ENCODE assay signal across 7 cellular contexts in genomic region chr9:120742951-120743416, GRCh38. TPM values are rescaled to one million over a fixed set of nuclear protein-coding genes. Genes with fewer than 3 reads are reported as not detected.
A peak's percentile ranks its signal among the peaks of the same experiment; 100 is the strongest.
DNase-seq lines count a peak whose midpoint lies in the region; ATAC-seq, FAIRE-seq and TF ChIP-seq lines count a peak whose summit lies in the region.

No MANE protein-coding gene starts in this region.

- H3K9me3 ChIP-seq in DOHH2 (ENCODE audit: control insufficient read depth, insufficient read depth, low read length) (no peaks in the 10 kb centered on the region), GM23248 (ENCODE audit: low read depth) (no peaks in the 10 kb centered on the region), OCI-LY1 (ENCODE audit: low read length) (no peaks in the 10 kb centered on the region), H1 (ENCODE audit: insufficient read depth in 2 of 2, low read depth in 1 of 2, low read length in 1 of 2) (peaks cover 0 to 6% of the 10 kb centered on the region in 2 experiments; a peak in 1 of 4 replicates), neural progenitor cell (ENCODE audit: low read depth) (no peaks in the 10 kb centered on the region)

- H2AFZ ChIP-seq in GM23248 (no peak overlapping the region), OCI-LY1 (ENCODE audit: low read length) (no peak overlapping the region), H1 (ENCODE audit: low read length) (no peak overlapping the region), neural progenitor cell (replicated peaks) (no peak overlapping the region)

- no peak for ATAC-seq in GM21786 (IDR thresholded peaks at IDR 0.05; ENCODE audit: unreplicated experiment)
- no peak for ATAC-seq in GM21717 (IDR thresholded peaks at IDR 0.05; ENCODE audit: unreplicated experiment)

- H3K79me1 ChIP-seq in H1 (ENCODE audit: low read depth, low read length): no peaks in the 10 kb centered on the region

- no peak overlapping the region for H3K4me3 ChIP-seq in DOHH2 (ENCODE audit: low read length)
- no peak overlapping the region for H3K4me3 ChIP-seq in GM23248
- no peak overlapping the region for H3K4me3 ChIP-seq in OCI-LY1 (ENCODE audit: low read depth, low read length, poor library complexity, severe bottlenecking)
- no peak overlapping the region for H3K4me3 ChIP-seq in H1 (ENCODE audit: extremely low read depth in 1 of 4, insufficient read depth in 2 of 4, low read depth in 3 of 4, low read length in 4 of 4)
- no peak overlapping the region for H3K4me3 ChIP-seq in neural progenitor cell

- H3K27me3 Mint-ChIP-seq in neural progenitor cell (ENCODE audit: insufficient read depth, low read depth): peaks cover 3% of the 10 kb centered on the region

- peak; percentile 80 to 89 for TF ChIP-seq RAD21 in H1 (IDR thresholded peaks at IDR 0.05 in 1 of 2, conservative IDR thresholded peaks at IDR 0.05 in 1 of 2; ENCODE audit: low read depth in 2 of 2, low read length in 2 of 2)

- H3K27ac ChIP-seq in DOHH2 (ENCODE audit: low read depth, low read length) (no peak overlapping the region), GM23248 (no peak overlapping the region), OCI-LY1 (ENCODE audit: low read depth, low read length, poor library complexity, severe bottlenecking) (no peak overlapping the region), H1 (ENCODE audit: low read depth, low read length) (no peak overlapping the region), neural progenitor cell (no peak overlapping the region)

- H3K4me2 ChIP-seq in DOHH2 (ENCODE audit: low read length): no peak overlapping the region
- H3K4me2 ChIP-seq in GM23248 (ENCODE audit: unreplicated experiment): no peak overlapping the region
- H3K4me2 ChIP-seq in OCI-LY1 (ENCODE audit: low read length): no peak overlapping the region
- no peak overlapping the region for H3K4me2 ChIP-seq in H1 (ENCODE audit: insufficient read depth in 1 of 2, low read depth in 2 of 2, low read length in 2 of 2)
- H3K4me2 ChIP-seq in neural progenitor cell: no peak overlapping the region

- H3K23me2 ChIP-seq in H1 (ENCODE audit: low read depth, low read length): no peaks in the 10 kb centered on the region

- no peak overlapping the region for H3K4me3 Mint-ChIP-seq in neural progenitor cell

- no peak overlapping the region for H4K5ac ChIP-seq in H1 (ENCODE audit: insufficient read length, low read depth, low read length)

- H3K14ac ChIP-seq in H1 (ENCODE audit: insufficient read length): no peak overlapping the region

- no peak overlapping the region for H2AK5ac ChIP-seq in H1 (ENCODE audit: low read depth, low read length)

- no peaks in the 10 kb centered on the region for H4K20me1 ChIP-seq in DOHH2 (ENCODE audit: control insufficient read depth, insufficient read depth, low read depth, low read length)
- no peaks in the 10 kb centered on the region for H4K20me1 ChIP-seq in GM23248 (ENCODE audit: insufficient read depth)
- no peaks in the 10 kb centered on the region for H4K20me1 ChIP-seq in OCI-LY1 (ENCODE audit: insufficient read depth, low read length)
- no peaks in the 10 kb centered on the region for H4K20me1 ChIP-seq in H1 (replicated peaks in 1 of 2; ENCODE audit: control insufficient read depth in 1 of 2, insufficient read depth in 2 of 2, low read length in 2 of 2)
- H4K20me1 ChIP-seq in neural progenitor cell (ENCODE audit: low read depth): no peaks in the 10 kb centered on the region

- no peaks in the 10 kb centered on the region for H3K36me3 ChIP-seq in DOHH2 (ENCODE audit: control insufficient read depth, low read length)
- H3K36me3 ChIP-seq in GM23248 (ENCODE audit: low read depth): no peaks in the 10 kb centered on the region
- H3K36me3 ChIP-seq in OCI-LY1 (ENCODE audit: insufficient read depth, low read length): no peaks in the 10 kb centered on the region
- H3K36me3 ChIP-seq in H1 (ENCODE audit: control insufficient read depth in 2 of 4, insufficient read depth in 4 of 4, low read length in 3 of 4): no peaks in the 10 kb centered on the region
- H3K36me3 ChIP-seq in neural progenitor cell: no peaks in the 10 kb centered on the region

- in situ Hi-C loops in GM23248 (cut with MboI): no loop called here

- TF ChIP-seq CTCF in DOHH2 (IDR thresholded peaks at IDR 0.05; ENCODE audit: low read depth, low read length, poor library complexity, severe bottlenecking): peak; percentile 77
- peak; percentile 78 for TF ChIP-seq CTCF in OCI-LY1 (IDR thresholded peaks at IDR 0.05; ENCODE audit: low read length)
- TF ChIP-seq CTCF in H1 (IDR thresholded peaks at IDR 0.05; ENCODE audit: control extremely low read depth in 1 of 3, insufficient read depth in 1 of 3, low read depth in 1 of 3, low read length in 3 of 3): peak in 2 of 3 experiments; percentile 62 to 82; a peak in 3 of 4 replicates
- TF ChIP-seq CTCF in neural progenitor cell (IDR thresholded peaks at IDR 0.05): peak; percentile 75

- no peak for TF ChIP-seq POLR2A in H1 (IDR thresholded peaks at IDR 0.05; ENCODE audit: control extremely low read depth in 1 of 2, low read depth in 2 of 2, low read length in 2 of 2)

- FAIRE-seq in H1 (lab: Jason Lieb, UNC): peak; percentile 19

- H3K18ac ChIP-seq in H1 (ENCODE audit: extremely low read depth, low read length): no peak overlapping the region

- POLR2A ChIA-PET in H1 (lab: Charles Lee; ENCODE audit: partially characterized antibody): no interaction called here

- no peaks in the 10 kb centered on the region for H3K4me1 ChIP-seq in DOHH2 (ENCODE audit: control insufficient read depth, low read length)
- no peaks in the 10 kb centered on the region for H3K4me1 ChIP-seq in GM23248 (ENCODE audit: insufficient read depth)
- no peaks in the 10 kb centered on the region for H3K4me1 ChIP-seq in OCI-LY1 (ENCODE audit: insufficient read depth, low read length, severe bottlenecking)
- H3K4me1 ChIP-seq in H1 (replicated peaks in 1 of 4; ENCODE audit: control insufficient read depth in 3 of 4, insufficient read depth in 4 of 4, low read length in 3 of 4): no peaks in the 10 kb centered on the region
- H3K4me1 ChIP-seq in neural progenitor cell: no peaks in the 10 kb centered on the region

- H3K9ac ChIP-seq in GM23248: no peak overlapping the region
- no peak overlapping the region for H3K9ac ChIP-seq in OCI-LY1 (ENCODE audit: low read length)
- H3K9ac ChIP-seq in H1 (replicated peaks in 1 of 4; ENCODE audit: extremely low read depth in 1 of 4, low read depth in 3 of 4, low read length in 3 of 4): no peak overlapping the region
- H3K9ac ChIP-seq in neural progenitor cell: no peak overlapping the region

- 81 to 87% methylated on average over 6 of the region's 6 CpGs for WGBS in GM23248 (ENCODE audit: low coverage in 1 of 2, low lambda C conversion rate in 2 of 2, missing lambda C conversion rate in 2 of 2), 2 experiments
- 85% methylated on average over 6 of the region's 6 CpGs; no CpG with 5 or more reads in 1 of the 2 experiments for WGBS in H1 (ENCODE audit: extremely low coverage in 1 of 2, insufficient coverage in 1 of 2, insufficient read length in 1 of 2, insufficient replicate concordance in 2 of 2, low coverage in 1 of 2, low lambda C conversion rate in 2 of 2, missing lambda C conversion rate in 1 of 2), 2 experiments

- H2BK15ac ChIP-seq in H1 (ENCODE audit: low read length): no peak overlapping the region

- peaks cover 6% of the 10 kb centered on the region; the same call in 1 of the 2 replicates for H3F3A ChIP-seq in DOHH2 (ENCODE audit: control insufficient read depth, insufficient read depth)
- H3F3A ChIP-seq in GM23248 (ENCODE audit: insufficient read depth): no peaks in the 10 kb centered on the region
- H3F3A ChIP-seq in OCI-LY1 (ENCODE audit: insufficient read depth, low read length): no peaks in the 10 kb centered on the region
- H3F3A ChIP-seq in neural progenitor cell (ENCODE audit: low read depth): no peaks in the 10 kb centered on the region

- H3K9me2 ChIP-seq in DOHH2 (replicated peaks; ENCODE audit: control insufficient read depth, low read length) (no peaks in the 10 kb centered on the region), GM23248 (ENCODE audit: insufficient read depth) (no peaks in the 10 kb centered on the region), OCI-LY1 (ENCODE audit: low read depth, low read length) (no peaks in the 10 kb centered on the region)

- CTCF ChIA-PET in H1 (lab: Charles Lee; ENCODE audit: partially characterized antibody): interaction anchor here (0.6 to 2.2 kb wide), 13 partner anchors 10 to 317 kb away, joined by 3 to 7 read pairs (median 3); no protein-coding TSS in a partner anchor

- H3K4ac ChIP-seq in H1 (replicated peaks; ENCODE audit: insufficient read length, low read depth, low read length): no peak overlapping the region

- TF ChIP-seq EP300 in H1 (IDR thresholded peaks at IDR 0.05; ENCODE audit: borderline replicate concordance in 1 of 2, low read depth in 2 of 2, low read length in 2 of 2): no peak

- H3K27me3 ChIP-seq in DOHH2 (ENCODE audit: control insufficient read depth, low read length): no peaks in the 10 kb centered on the region
- no peaks in the 10 kb centered on the region for H3K27me3 ChIP-seq in GM23248 (replicated peaks; ENCODE audit: insufficient read depth)
- H3K27me3 ChIP-seq in OCI-LY1 (ENCODE audit: insufficient read depth, low read length): no peaks in the 10 kb centered on the region
- no peaks in the 10 kb centered on the region for H3K27me3 ChIP-seq in H1 (replicated peaks in 1 of 4; ENCODE audit: control insufficient read depth in 3 of 4, extremely low read depth in 1 of 4, insufficient read depth in 3 of 4, low read length in 3 of 4)
- no peaks in the 10 kb centered on the region for H3K27me3 ChIP-seq in neural progenitor cell

- peaks cover 15% of the 10 kb centered on the region for H3K9me3 Mint-ChIP-seq in neural progenitor cell

- peaks cover 4% of the 10 kb centered on the region for H3K36me3 Mint-ChIP-seq in neural progenitor cell

- no peak overlapping the region for H2BK120ac ChIP-seq in H1 (replicated peaks; ENCODE audit: low read depth, low read length)

- H2BK5ac ChIP-seq in H1 (ENCODE audit: low read depth, low read length): no peak overlapping the region

- H3K4me1 Mint-ChIP-seq in neural progenitor cell: peaks cover 5% of the 10 kb centered on the region

- H3K23ac ChIP-seq in H1 (ENCODE audit: insufficient read length): no peak overlapping the region

- H3K79me2 ChIP-seq in DOHH2 (ENCODE audit: control insufficient read depth, low read length) (no peaks in the 10 kb centered on the region), GM23248 (ENCODE audit: insufficient read depth) (no peaks in the 10 kb centered on the region), OCI-LY1 (ENCODE audit: insufficient read depth, low read length) (no peaks in the 10 kb centered on the region), H1 (ENCODE audit: control insufficient read depth in 1 of 2, insufficient read depth in 2 of 2, low read length in 2 of 2) (no peaks in the 10 kb centered on the region), neural progenitor cell (ENCODE audit: low read depth) (no peaks in the 10 kb centered on the region)

- no peak overlapping the region for H3K56ac ChIP-seq in H1 (replicated peaks; ENCODE audit: insufficient read length, low read depth, low read length)

- no peak overlapping the region for H2BK12ac ChIP-seq in H1 (ENCODE audit: low read depth, low read length)

- no peak overlapping the region for H4K91ac ChIP-seq in H1 (replicated peaks; ENCODE audit: insufficient read length, low read length)

- DNase-seq in GM23248 (peak; percentile 60), H1 (ENCODE audit: low read depth in 1 of 2, low spot score in 2 of 2) (no peak), neural progenitor cell (ENCODE audit: low spot score) (peak; percentile 60)

- H4K8ac ChIP-seq in H1 (ENCODE audit: extremely low read depth, insufficient read depth, low read length): no peak overlapping the region

- H3K27ac Mint-ChIP-seq in neural progenitor cell: no peak overlapping the region

- H2BK20ac ChIP-seq in H1 (ENCODE audit: low read length): no peak overlapping the region

RNA-seq across cellular contexts. Expression of gene MEGF9, which starts 28.7 kb away (rescaled TPM):
- 3.8 and 4.2 TPM in 2 replicates for total RNA-seq in GM23248 (2014; rRNA removed; shearing (Covaris generic))
- 2.1 and 2.3 TPM in 2 replicates for polyA plus RNA-seq in GM23248 (2016; fragmentation: Nextera tagmentation; extraction: Ambion mirVana)
- total RNA-seq in H1 (2021; fragmentation: NEBNext Ultra II Directional; extraction: Animal tissue kit (Norgen Biotek cat#: 25700)): 1.3 and 1.8 TPM in 2 replicates
- 0.38 and 0.45 TPM in 2 replicates for polyA plus RNA-seq in H1 (2011; rRNA removed)
- 0.44 TPM for polyA plus RNA-seq in H1 (2011; cell fraction: cytosol; rRNA removed)
- polyA plus RNA-seq in H1 (2011; cell fraction: nucleus; rRNA removed): 0.34 TPM
- polyA plus RNA-seq in H1 (2012, experiment 1 of 2): 0.55 to 1.1 TPM (median 0.70 TPM) in 4 replicates
- polyA plus RNA-seq in H1 (2012, experiment 2 of 2): 0.09 TPM
- 1.1 TPM for polyA plus RNA-seq in H1 (2013, experiment 1 of 2)
- 1.1 TPM for polyA plus RNA-seq in H1 (2013, experiment 2 of 2)
- polyA minus RNA-seq in H1 (2011; rRNA and poly(A)+ RNA removed): 0.79 and 1.2 TPM in 2 replicates
- 0.95 TPM for polyA minus RNA-seq in H1 (2011; cell fraction: cytosol; rRNA and poly(A)+ RNA removed)
- polyA minus RNA-seq in H1 (2011; cell fraction: nucleus; rRNA and poly(A)+ RNA removed): 1.4 TPM
- total RNA-seq in neural progenitor cell (ENCODE audit: low replicate concordance): 5.0 and 6.2 TPM in 2 replicates

RNA-seq across cellular contexts. Expression of gene FBXW2, which starts 50.2 kb away (rescaled TPM):
- total RNA-seq in GM23248 (2014; rRNA removed; shearing (Covaris generic)): 18.3 and 23.7 TPM in 2 replicates
- polyA plus RNA-seq in GM23248 (2016; fragmentation: Nextera tagmentation; extraction: Ambion mirVana) (45.5 and 47.1 TPM in 2 replicates), H1 (2011; rRNA removed) (17.5 and 19.2 TPM in 2 replicates)
- total RNA-seq in H1 (2021; fragmentation: NEBNext Ultra II Directional; extraction: Animal tissue kit (Norgen Biotek cat#: 25700)): 60.2 and 65.3 TPM in 2 replicates
- 28.3 TPM for polyA plus RNA-seq in H1 (2011; cell fraction: cytosol; rRNA removed)
- polyA plus RNA-seq in H1 (2011; cell fraction: nucleus; rRNA removed): 17.3 TPM
- 23.6 to 35.1 TPM (median 27.4 TPM) in 4 replicates for polyA plus RNA-seq in H1 (2012, experiment 1 of 2)
- polyA plus RNA-seq in H1 (2012, experiment 2 of 2): 5.0 TPM
- 18.8 TPM for polyA plus RNA-seq in H1 (2013, experiment 1 of 2)
- polyA plus RNA-seq in H1 (2013, experiment 2 of 2): 19.9 TPM
- polyA minus RNA-seq in H1 (2011; rRNA and poly(A)+ RNA removed): 66.5 and 79.3 TPM in 2 replicates
- polyA minus RNA-seq in H1 (2011; cell fraction: cytosol; rRNA and poly(A)+ RNA removed): 24.1 TPM
- 30.6 TPM for polyA minus RNA-seq in H1 (2011; cell fraction: nucleus; rRNA and poly(A)+ RNA removed)
- 31.0 and 32.7 TPM in 2 replicates for total RNA-seq in neural progenitor cell (ENCODE audit: low replicate concordance)

Comparison
In these comparisons a context has a peak if more than half of its experiments do, and no peak if none do; other contexts are left out.
1. DNase-seq: peak in GM23248 (single experiment) and neural progenitor cell (single experiment); none in H1 (0 of 2).
2. Peak in every context shown above with its lines, with median percentiles within 50 percentile points of each other: CTCF ChIP-seq.